In genomic region chr17:44219126-44219635, GRCh38 we compare ENCODE assay signal across 8 cellular contexts. TPM values are rescaled to one million over a fixed set of nuclear protein-coding genes. Genes with fewer than 3 reads are reported as not detected.
A peak's percentile ranks its signal among the peaks of the same experiment; 100 is the strongest.
DNase-seq lines count a peak whose midpoint lies in the region; ATAC-seq lines count a peak whose summit lies in the region.

No MANE protein-coding gene starts in this region.

- no peaks in the 10 kb centered on the region for H3K27me3 ChIP-seq in effector memory CD4-positive, alpha-beta T cell (replicated peaks; ENCODE audit: control insufficient read depth, insufficient read depth, low read length, poor library complexity, severe bottlenecking)
- no peaks in the 10 kb centered on the region for H3K27me3 ChIP-seq in mononuclear cell (ENCODE audit: insufficient read depth, low read length)
- H3K27me3 ChIP-seq in stomach smooth muscle (ENCODE audit: control insufficient read depth in 1 of 2, insufficient read depth in 2 of 2, low read length in 2 of 2): no peaks in the 10 kb centered on the region

- peak; percentile 31 for ATAC-seq in HG02588 (IDR thresholded peaks at IDR 0.05; ENCODE audit: unreplicated experiment)

- H3K4me1 ChIP-seq in effector memory CD4-positive, alpha-beta T cell (ENCODE audit: control insufficient read depth, insufficient read depth, low read length, poor library complexity, severe bottlenecking): peaks cover 37% of the 10 kb centered on the region
- H3K4me1 ChIP-seq in mononuclear cell (ENCODE audit: insufficient read depth, low read length) (peaks cover 52% of the 10 kb centered on the region), stomach smooth muscle (ENCODE audit: control insufficient read depth, insufficient read depth, low read length) (peaks cover 48% of the 10 kb centered on the region)

- peak overlapping the region; percentile 58 for H3K4me3 ChIP-seq in effector memory CD4-positive, alpha-beta T cell (ENCODE audit: insufficient read depth, low read depth, low read length, poor library complexity, severe bottlenecking)
- H3K4me3 ChIP-seq in mononuclear cell (ENCODE audit: low read length) (peak overlapping the region; percentile 71), stomach smooth muscle (ENCODE audit: low read length in 2 of 2) (peak overlapping the region; percentile 58 to 78)

- no peaks in the 10 kb centered on the region for H3K9me3 ChIP-seq in effector memory CD4-positive, alpha-beta T cell (ENCODE audit: control insufficient read depth, low read length)
- no peaks in the 10 kb centered on the region for H3K9me3 ChIP-seq in mononuclear cell (ENCODE audit: low read depth, low read length)
- H3K9me3 ChIP-seq in stomach smooth muscle (ENCODE audit: control insufficient read depth in 2 of 2, low read length in 2 of 2): no peaks in the 10 kb centered on the region

- peak overlapping the region; percentile 71 for H3K9ac ChIP-seq in stomach smooth muscle (ENCODE audit: low read length in 2 of 2)

- DNase-seq in NK-92 treated with Interleukin-12 subunit alpha and Interleukin-12 subunit beta, amount 100 ng/mL, for 24 hours (lab: John Stamatoyannopoulos, UW): peak; percentile 68
- no peak for DNase-seq in NK-92 (lab: John Stamatoyannopoulos, UW; ENCODE audit: unreplicated experiment)
- peak; percentile 54 for DNase-seq in NCI-H2171 (lab: John Stamatoyannopoulos, UW)
- DNase-seq in activated CD4-positive, alpha-beta T cell treated with anti-CD3 and anti-CD28 coated beads, Interleukin-2, amount 50 U/mL, for 1 hour: peak; percentile 65
- peak; percentile 43 to 61 (median 58) for DNase-seq in effector memory CD4-positive, alpha-beta T cell

- H3K36me3 ChIP-seq in effector memory CD4-positive, alpha-beta T cell (ENCODE audit: control insufficient read depth, insufficient read depth, low read length): peaks cover 20% of the 10 kb centered on the region
- H3K36me3 ChIP-seq in stomach smooth muscle (ENCODE audit: control insufficient read depth in 2 of 2, insufficient read depth in 2 of 2, low read length in 2 of 2): peaks cover 23 to 31% of the 10 kb centered on the region in 2 donors

- H3K27ac ChIP-seq in effector memory CD4-positive, alpha-beta T cell (ENCODE audit: insufficient read depth, low read length, poor library complexity, severe bottlenecking): peak overlapping the region; percentile 90
- peak overlapping the region; percentile 60 for H3K27ac ChIP-seq in stomach smooth muscle (ENCODE audit: low read length)

RNA-seq across cellular contexts. Expression of gene UBTF, which starts 0.3 kb away (rescaled TPM):
- total RNA-seq in mononuclear cell: 56.4 TPM

RNA-seq across cellular contexts. Expression of gene ATXN7L3, which starts 19.5 kb away (rescaled TPM):
- 44.7 TPM for total RNA-seq in mononuclear cell

RNA-seq across cellular contexts. Expression of gene TMUB2, which starts 32.4 kb away (rescaled TPM):
- total RNA-seq in mononuclear cell: 20.4 TPM

RNA-seq across cellular contexts. Expression of gene ASB16, which starts 48.7 kb away (rescaled TPM):
- total RNA-seq in mononuclear cell: not detected

RNA-seq across cellular contexts. Expression of gene SLC4A1, which starts 48.8 kb away (rescaled TPM):
- total RNA-seq in mononuclear cell: 0.42 TPM
